Comparison of ENCODE assay signal across 8 cellular contexts in genomic region chr3:167733961-167734497, GRCh38. TPM values are rescaled to one million over a fixed set of nuclear protein-coding genes. Genes with fewer than 3 reads are reported as not detected.
A peak's percentile ranks its signal among the peaks of the same experiment; 100 is the strongest.
DNase-seq lines count a peak whose midpoint lies in the region; ATAC-seq and TF ChIP-seq lines count a peak whose summit lies in the region.

No MANE protein-coding gene starts in this region.

- intact Hi-C loops in ascending aorta (cut with DNase I): loop anchor here (2.0 kb wide), 1 partner anchor 149 kb away; no protein-coding TSS in a partner anchor
- intact Hi-C loops in lower leg skin (cut with DNase I; ENCODE audit: low total_unique reads): no loop called here

- H3K9me3 ChIP-seq in ascending aorta: no peaks in the 10 kb centered on the region

- H3K4me3 ChIP-seq in ACC112 (ENCODE audit: low read depth, low read length) (peak overlapping the region; percentile 98), HL-60 (replicated peaks; ENCODE audit: insufficient read depth, low read length) (peak overlapping the region; percentile 88), ascending aorta (peak overlapping the region; percentile 91), lower leg skin (ENCODE audit: low read depth, poor library complexity, severe bottlenecking) (peak overlapping the region; percentile 93)

- H3K27me3 ChIP-seq in ACC112 (ENCODE audit: insufficient read depth, low read length) (no peaks in the 10 kb centered on the region), HL-60 (ENCODE audit: insufficient read depth, poor library complexity, severe bottlenecking) (no peaks in the 10 kb centered on the region), ascending aorta (no peaks in the 10 kb centered on the region)

- H3K27ac ChIP-seq in ACC112 (ENCODE audit: low read depth, low read length) (peak overlapping the region; percentile 83), HL-60 (replicated peaks) (peak overlapping the region; percentile 88), ascending aorta (peak overlapping the region; percentile 89 to 92)

- no peak for TF ChIP-seq CTCF in HL-60 (IDR thresholded peaks at IDR 0.05; ENCODE audit: insufficient read depth, low read length)
- no peak for TF ChIP-seq CTCF in ascending aorta (IDR thresholded peaks at IDR 0.05)
- TF ChIP-seq CTCF in lower leg skin (IDR thresholded peaks at IDR 0.05): no peak

- ATAC-seq in HG03175 (IDR thresholded peaks at IDR 0.05; ENCODE audit: unreplicated experiment) (no peak), HG02852 (IDR thresholded peaks at IDR 0.05; ENCODE audit: unreplicated experiment) (no peak)

- DNase-seq in HL-60 (ENCODE audit: low read depth in 1 of 2, low spot score in 1 of 2): peak; percentile 19 to 21
- no peak for DNase-seq in ascending aorta (ENCODE audit: low spot score in 2 of 2)
- no peak for DNase-seq in lower leg skin (ENCODE audit: low spot score in 2 of 2)
- no peak for DNase-seq in UCSD-AML1 (lab: John Stamatoyannopoulos, UW; ENCODE audit: unreplicated experiment)
- DNase-seq in COLO668 (lab: John Stamatoyannopoulos, UW; ENCODE audit: unreplicated experiment): no peak

- TF ChIP-seq POLR2A in lower leg skin (IDR thresholded peaks at IDR 0.05): no peak

- peaks cover 44% of the 10 kb centered on the region for H3K4me1 ChIP-seq in ACC112 (ENCODE audit: control insufficient read depth, insufficient read depth, low read length, unreplicated experiment)
- H3K4me1 ChIP-seq in ascending aorta: peaks cover 0 to 22% of the 10 kb centered on the region in 2 donors

- 1 to 2% methylated on average over 12 of the region's 12 CpGs for WGBS in lower leg skin, 2 donors

- peak overlapping the region; percentile 93 for H2AFZ ChIP-seq in ACC112 (ENCODE audit: low read length, unreplicated experiment)

- H3K36me3 ChIP-seq in ACC112 (ENCODE audit: insufficient read depth, low read length) (no peaks in the 10 kb centered on the region), ascending aorta (no peaks in the 10 kb centered on the region)

- peaks cover 54% of the 10 kb centered on the region for H3K79me2 ChIP-seq in ACC112 (ENCODE audit: control insufficient read depth, insufficient read depth, low read length, unreplicated experiment)

RNA-seq across cellular contexts. Expression of gene PDCD10, which starts 0.7 kb away (rescaled TPM):
- 55.6 TPM for total RNA-seq in ascending aorta
- total RNA-seq in lower leg skin: 10 to 100 TPM; 39.6 to 63.5 (median 48.9) TPM

RNA-seq across cellular contexts. Expression of gene SERPINI1, which starts 1.5 kb away (rescaled TPM):
- 6.3 TPM for total RNA-seq in ascending aorta
- total RNA-seq in lower leg skin: 1 to 10 TPM in 3 of 4 donors, under 1 TPM in 1; 0.42 to 6.2 (median 2.3) TPM

Comparison
In these comparisons a context has a peak if more than half of its experiments do, and no peak if none do; other contexts are left out.
1. DNase-seq: peak in HL-60 (2 of 2); none in ascending aorta (0 of 2), lower leg skin (0 of 2), UCSD-AML1 (single experiment) and COLO668 (single experiment).
2. Peak in every context shown above with its lines, with median percentiles within 50 percentile points of each other: H3K27ac ChIP-seq and H3K4me3 ChIP-seq.